26 cellular contexts compared by ENCODE assay signal in the genomic region with DNA sequence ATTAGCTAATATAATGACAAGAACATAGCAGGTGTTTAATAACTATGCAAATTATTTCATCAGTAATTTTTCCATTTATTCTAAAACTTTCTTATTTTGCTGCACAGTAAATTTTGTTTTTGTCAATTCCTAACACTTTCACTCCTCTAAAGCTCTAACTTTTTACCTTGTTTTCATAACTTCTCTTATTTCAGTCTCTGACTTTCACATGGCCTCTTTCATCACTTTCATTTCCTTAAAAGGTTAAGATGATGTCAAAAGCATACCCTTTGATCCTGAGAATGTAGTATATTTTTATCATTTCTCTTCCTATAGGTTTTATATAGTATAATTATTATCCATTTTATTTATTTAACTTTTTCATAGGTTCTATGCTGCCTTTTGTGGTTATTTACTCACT.
DNase-seq lines count a peak whose midpoint lies in the region; ATAC-seq, FAIRE-seq and TF ChIP-seq lines count a peak whose summit lies in the region.
"Had no signal": no experiment of that assay in that cellular context is flagged by ENCODE, and none has a peak within 500 bp of the region (broad histone marks: within the 10 kb centered on the region; RNA-seq: fewer than 3 reads in every experiment).

No MANE protein-coding gene starts in this region.

- peaks cover 0 to 14% (median 10%) of the 10 kb centered on the region in 9 donors for H3K9me3 Mint-ChIP-seq in naive thymus-derived CD8-positive, alpha-beta T cell

- no peak for TF ChIP-seq CTCF in GM10266 (IDR thresholded peaks at IDR 0.05; ENCODE audit: control insufficient read depth, insufficient read depth, low read depth, missing control alignments)
- no peak for TF ChIP-seq CTCF in OCI-LY1 (IDR thresholded peaks at IDR 0.05; ENCODE audit: low read length)

- no peaks in the 10 kb centered on the region for H3K4me1 Mint-ChIP-seq in naive thymus-derived CD8-positive, alpha-beta T cell
- H3K4me1 Mint-ChIP-seq: neural progenitor cell, T-cell had no signal

- DNase-seq in GM10266 (ENCODE audit: extremely low spot score) (peak; percentile 3), retina (no peak), cerebellum (ENCODE audit: low spot score) (no peak), RCC 7860 (ENCODE audit: low spot score) (no peak)
- DNase-seq in naive thymus-derived CD8-positive, alpha-beta T cell = no peak
- DNase-seq: activated CD8-positive, alpha-beta T cell treated with anti-CD3 and anti-CD28 coated beads, Interleukin-2, amount 10 ng/mL, durations not matched to agents 7 days and 5 days; activated T-cell treated with anti-CD3 and anti-CD28 coated beads, Interleukin-2, amount 50 U/mL, for 48 hours; body of pancreas; cortex of kidney; gastrocnemius medialis; NCI-H1092; NCI-H2107; NCI-H526; Peyer's patch; stimulated activated naive CD4-positive, alpha-beta T cell treated with Interleukin-2 at 50 U/mL for 16 hours; T-cell; transverse colon; WERI-Rb-1 had no signal

- no peak overlapping the region for H3K27ac ChIP-seq in OCI-LY1 (ENCODE audit: low read depth, low read length, poor library complexity, severe bottlenecking)
- H3K27ac ChIP-seq: A549, body of pancreas, epithelial cell of prostate, gastrocnemius medialis, neural progenitor cell, Peyer's patch, transverse colon, WERI-Rb-1 had no signal

- H3K27me3 Mint-ChIP-seq in naive thymus-derived CD8-positive, alpha-beta T cell = no peaks in the 10 kb centered on the region
- H3K27me3 Mint-ChIP-seq: activated naive CD8-positive, alpha-beta T cell; T-cell had no signal

- H3K36me3 Mint-ChIP-seq in naive thymus-derived CD8-positive, alpha-beta T cell = no peaks in the 10 kb centered on the region
- H3K36me3 Mint-ChIP-seq: activated naive CD8-positive, alpha-beta T cell; neural progenitor cell; T-cell had no signal

- ATAC-seq in GM21526 (IDR thresholded peaks at IDR 0.05; ENCODE audit: low FRiP score, unreplicated experiment) = peak; percentile 96
- ATAC-seq in HG03342 (IDR thresholded peaks at IDR 0.05; ENCODE audit: unreplicated experiment) = peak; percentile 71
- ATAC-seq in naive thymus-derived CD8-positive, alpha-beta T cell = no peak
- ATAC-seq: A549; activated CD8-positive, alpha-beta T cell treated with anti-CD3 and anti-CD28 coated beads, Interleukin-2, amount 10 ng/mL, durations not matched to agents 7 days and 5 days; body of pancreas; gastrocnemius medialis; T-cell had no signal

- no peaks in the 10 kb centered on the region for H3K79me2 ChIP-seq in OCI-LY1 (ENCODE audit: insufficient read depth, low read length)

- H3K9me2 ChIP-seq in OCI-LY1 (ENCODE audit: low read depth, low read length) = no peaks in the 10 kb centered on the region

- H3K36me3 ChIP-seq in OCI-LY1 (ENCODE audit: insufficient read depth, low read length) = no peaks in the 10 kb centered on the region
- H3K36me3 ChIP-seq: BLaER1 treated with 17β-estradiol and CSF1 and Interleukin-3, amounts not matched to agents 10 nM and 100 nM; gastrocnemius medialis; neural progenitor cell; Peyer's patch; transverse colon; WERI-Rb-1 had no signal

- peaks cover 8% of the 10 kb centered on the region for H3K4me1 ChIP-seq in OCI-LY1 (ENCODE audit: insufficient read depth, low read length, severe bottlenecking)
- H3K4me1 ChIP-seq: A549, body of pancreas, gastrocnemius medialis, neural progenitor cell, Peyer's patch, transverse colon had no signal

- no peaks in the 10 kb centered on the region for H3K27me3 ChIP-seq in OCI-LY1 (ENCODE audit: insufficient read depth, low read length)
- H3K27me3 ChIP-seq: BLaER1 treated with 17β-estradiol and CSF1 and Interleukin-3, amounts not matched to agents 10 nM and 100 nM; body of pancreas; gastrocnemius medialis; neural progenitor cell; Peyer's patch; transverse colon had no signal

- no peak overlapping the region for H3K4me3 ChIP-seq in OCI-LY1 (ENCODE audit: low read depth, low read length, poor library complexity, severe bottlenecking)
- H3K4me3 ChIP-seq: A549; BLaER1 treated with 17β-estradiol and CSF1 and Interleukin-3, amounts not matched to agents 10 nM and 100 nM; body of pancreas; gastrocnemius medialis; neural progenitor cell; Peyer's patch; transverse colon had no signal

- H4K20me1 ChIP-seq in OCI-LY1 (ENCODE audit: insufficient read depth, low read length) = no peaks in the 10 kb centered on the region
- H4K20me1 ChIP-seq: BLaER1 treated with 17β-estradiol and CSF1 and Interleukin-3, amounts not matched to agents 10 nM and 100 nM had no signal

- no peaks in the 10 kb centered on the region for H3K9me3 ChIP-seq in OCI-LY1 (ENCODE audit: low read length)
- H3K9me3 ChIP-seq: A549; BLaER1 treated with 17β-estradiol and CSF1 and Interleukin-3, amounts not matched to agents 10 nM and 100 nM; body of pancreas; gastrocnemius medialis; Peyer's patch had no signal

- no peak overlapping the region for H3K4me3 Mint-ChIP-seq in naive thymus-derived CD8-positive, alpha-beta T cell
- H3K4me3 Mint-ChIP-seq: activated CD8-positive, alpha-beta T cell treated with anti-CD3 and anti-CD28 coated beads, Interleukin-2, amount 10 ng/mL, durations not matched to agents 7 days and 5 days; activated naive CD8-positive, alpha-beta T cell; neural progenitor cell; T-cell had no signal

- H3F3A ChIP-seq in OCI-LY1 (ENCODE audit: insufficient read depth, low read length) = no peaks in the 10 kb centered on the region

- no peak for FAIRE-seq in RCC 7860 (lab: Jason Lieb, UNC)
- FAIRE-seq: A549 had no signal

- 0 out of 2 replicates have a peak overlapping the region, but pooled peaks have one; percentile 20 for H3K4me2 ChIP-seq in OCI-LY1 (ENCODE audit: low read length)
- H3K4me2 ChIP-seq: A549, neural progenitor cell had no signal

- POLR2A ChIA-PET in naive thymus-derived CD8-positive, alpha-beta T cell (lab: Charles Lee) = no interaction called here

- H3K27ac Mint-ChIP-seq in naive thymus-derived CD8-positive, alpha-beta T cell = no peak overlapping the region
- H3K27ac Mint-ChIP-seq: activated CD8-positive, alpha-beta T cell treated with anti-CD3 and anti-CD28 coated beads, Interleukin-2, amount 10 ng/mL, durations not matched to agents 7 days and 5 days; activated naive CD8-positive, alpha-beta T cell; neural progenitor cell; T-cell had no signal

- no peak overlapping the region for H2AFZ ChIP-seq in OCI-LY1 (ENCODE audit: low read length)
- H2AFZ ChIP-seq: neural progenitor cell had no signal

- H3K9ac ChIP-seq in OCI-LY1 (ENCODE audit: low read length) = no peak overlapping the region
- H3K9ac ChIP-seq: BLaER1 treated with 17β-estradiol and CSF1 and Interleukin-3, amounts not matched to agents 10 nM and 100 nM; neural progenitor cell had no signal

Comparison
In these comparisons a context has a peak if more than half of its experiments do, and no peak if none do; other contexts are left out.
1. ATAC-seq: peak in GM21526 (single experiment) and HG03342 (single experiment); none in naive thymus-derived CD8-positive, alpha-beta T cell (0 of 2).